ENCODE assay signal across 11 cellular contexts in the genomic region with DNA sequence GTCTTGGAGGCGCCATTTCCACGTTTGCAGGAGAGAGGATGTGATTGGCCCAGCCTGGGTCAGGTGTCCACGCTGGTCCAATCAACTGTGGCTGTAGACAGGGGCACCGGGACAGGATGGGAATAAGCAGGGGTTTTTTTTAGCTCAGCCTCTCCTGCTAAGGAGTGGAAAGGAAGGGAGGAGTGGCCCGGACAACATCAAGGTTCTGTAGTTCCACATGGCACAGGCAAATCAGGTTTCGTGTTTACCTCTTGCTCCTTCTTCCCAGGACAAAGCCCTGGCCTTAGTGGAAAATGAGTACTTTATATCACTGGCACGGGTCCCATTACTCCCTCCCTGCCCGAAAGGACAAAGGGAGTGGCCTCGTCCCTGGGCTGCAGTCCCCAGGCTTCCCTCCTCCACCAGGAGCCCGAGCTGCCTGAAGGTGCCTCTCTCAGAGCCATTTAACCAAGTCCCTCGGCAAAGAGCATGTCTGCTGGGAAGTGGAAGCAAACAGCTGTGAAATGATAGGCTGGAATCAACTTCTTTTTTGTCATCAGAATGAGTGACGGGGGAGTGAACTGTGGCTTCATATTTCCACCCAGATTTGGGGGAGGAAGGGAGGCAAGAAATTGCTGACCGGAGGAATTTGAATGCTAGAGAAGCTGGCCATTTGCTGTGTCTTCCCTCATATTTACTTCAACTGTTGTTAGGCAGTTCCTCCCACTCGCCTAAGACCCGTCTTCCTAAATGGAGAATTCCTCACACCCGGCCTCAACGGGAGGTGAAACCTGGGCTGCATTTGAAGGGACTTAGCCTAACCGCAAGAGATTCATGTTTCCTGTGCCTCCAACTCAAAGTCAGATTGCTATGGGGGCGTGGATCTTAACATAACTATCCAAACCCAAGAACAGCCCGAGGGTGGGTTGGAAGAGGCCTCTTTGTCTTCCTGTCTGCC.
DNase-seq lines count a peak whose midpoint lies in the region; TF ChIP-seq lines count a peak whose summit lies in the region.
"Had no signal": no experiment of that assay in that cellular context is flagged by ENCODE, and none has a peak within 500 bp of the region (broad histone marks: within the 10 kb centered on the region; RNA-seq: fewer than 3 reads in every experiment).

No MANE protein-coding gene starts in this region.

- no TSS peak for BruUV-seq in Calu3 (replicated peaks; lab: Mats Ljungman, UMichigan)

- H3K36me3 Mint-ChIP-seq in Calu3 (ENCODE audit: insufficient read depth, unreplicated experiment): peaks cover 9% of the 10 kb centered on the region

- peak overlapping the region; percentile 75 for H3K27ac ChIP-seq in epithelial cell of prostate

- CTCF ChIA-PET in Calu3 (lab: Charles Lee): no interaction called here

- no peak overlapping the region for H3K4me3 Mint-ChIP-seq in Calu3 (ENCODE audit: low read depth, unreplicated experiment)
- H3K4me3 Mint-ChIP-seq: activated T-cell treated with anti-CD3 and anti-CD28 coated beads, Interleukin-2, amount 50 U/mL, for 4 hours; neural crest cell had no signal

- no peaks in the 10 kb centered on the region for H3K27me3 Mint-ChIP-seq in Calu3 (ENCODE audit: unreplicated experiment)

- H3K9me3 Mint-ChIP-seq in Calu3 (ENCODE audit: low read depth, unreplicated experiment): no peaks in the 10 kb centered on the region
- H3K9me3 Mint-ChIP-seq: activated T-cell treated with anti-CD3 and anti-CD28 coated beads, Interleukin-2, amount 50 U/mL, for 4 hours; neural crest cell had no signal

- intact Hi-C loops in Calu3 (cut with micrococcal nuclease; ENCODE audit: unreplicated experiment): no loop called here

- H3K4me1 Mint-ChIP-seq in Calu3 (ENCODE audit: low read depth, unreplicated experiment): peaks cover 52% of the 10 kb centered on the region

- H3K27ac Mint-ChIP-seq in Calu3 (ENCODE audit: unreplicated experiment): no peak overlapping the region

- no peak for TF ChIP-seq CTCF in Calu3 (IDR thresholded peaks at IDR 0.05; ENCODE audit: unreplicated experiment)

- DNase-seq in CMK (ENCODE audit: low read depth): peak; percentile 77
- peak; percentile 11 for DNase-seq in NCI-H69 (lab: John Stamatoyannopoulos, UW)
- DNase-seq in epithelial cell of prostate (ENCODE audit: low read depth, low spot score): no peak
- DNase-seq in non-pigmented ciliary epithelial cell (ENCODE audit: low read depth): peak; percentile 88
- no peak for DNase-seq in Calu3
- DNase-seq in middle frontal gyrus (ENCODE audit: extremely low spot score, low spot score): no peak
- no peak for DNase-seq in activated CD4-positive, alpha-beta T cell treated with anti-CD3 and anti-CD28 coated beads, Interleukin-2, amount 50 U/mL, for 4 hours
- DNase-seq in stimulated activated CD8-positive, alpha-beta memory T cell treated with anti-CD3 and anti-CD28 coated beads, Interleukin-4, amount 100 ng/mL, for 48 hours: no peak
- DNase-seq: activated T-cell treated with anti-CD3 and anti-CD28 coated beads, Interleukin-2, amount 50 U/mL, for 4 hours; NCI-H1092 had no signal

Comparison
In these comparisons a context has a peak if more than half of its experiments do, and no peak if none do; other contexts are left out.
1. DNase-seq: peak in CMK (single experiment), NCI-H69 (single experiment) and non-pigmented ciliary epithelial cell (single experiment); none in epithelial cell of prostate (single experiment), Calu3 (single experiment), middle frontal gyrus (single experiment), activated CD4-positive, alpha-beta T cell treated with anti-CD3 and anti-CD28 coated beads, Interleukin-2, amount 50 U/mL, for 4 hours (0 of 2) and stimulated activated CD8-positive, alpha-beta memory T cell treated with anti-CD3 and anti-CD28 coated beads, Interleukin-4, amount 100 ng/mL, for 48 hours (single experiment).